ENCODE assay signal across 26 cellular contexts in genomic region chr17:80775863-80776262, GRCh38.
"Had no signal": no experiment of that assay in that cellular context is flagged by ENCODE, and none has a peak within 500 bp of the region (broad histone marks: within the 10 kb centered on the region; RNA-seq: fewer than 3 reads in every experiment).

No MANE protein-coding gene starts in this region.

- H3K27ac ChIP-seq: parathyroid adenoma, right atrium auricular region had no signal

- H3K9ac ChIP-seq: parathyroid adenoma had no signal

- H2AFZ ChIP-seq: parathyroid adenoma had no signal

- H3K27me3 ChIP-seq: heart left ventricle, right atrium auricular region, transverse colon had no signal

- H3K9me3 Mint-ChIP-seq: activated CD4-positive, alpha-beta memory T cell treated with anti-CD3 and anti-CD28 coated beads for 36 hours; activated CD4-positive, alpha-beta T cell treated with anti-CD3 and anti-CD28 coated beads, Interleukin-2, amount 10 ng/mL, durations not matched to agents 24 days and 14 days; activated naive CD8-positive, alpha-beta T cell treated with anti-CD3 and anti-CD28 coated beads, Interleukin-2, amount 50 U/mL, for 24 hours; activated T-cell treated with anti-CD3 and anti-CD28 coated beads, Interleukin-2, amount 50 U/mL, for 24 hours; effector memory CD8-positive, alpha-beta T cell; immature natural killer cell had no signal

- H3K4me1 ChIP-seq: parathyroid adenoma had no signal

- ATAC-seq: activated naive CD8-positive, alpha-beta T cell treated with anti-CD3 and anti-CD28 coated beads, Interleukin-2, amount 50 U/mL, for 24 hours; effector memory CD8-positive, alpha-beta T cell; heart left ventricle; left colon had no signal

- H3K9me3 ChIP-seq: heart left ventricle, right atrium auricular region, transverse colon had no signal

- H3K4me3 ChIP-seq: heart left ventricle, right atrium auricular region, transverse colon had no signal

- H3K27me3 Mint-ChIP-seq: activated CD4-positive, alpha-beta memory T cell treated with anti-CD3 and anti-CD28 coated beads for 36 hours; activated CD4-positive, alpha-beta T cell treated with anti-CD3 and anti-CD28 coated beads, Interleukin-2, amount 10 ng/mL, durations not matched to agents 24 days and 14 days; activated naive CD8-positive, alpha-beta T cell treated with anti-CD3 and anti-CD28 coated beads, Interleukin-2, amount 50 U/mL, for 24 hours; activated T-cell treated with anti-CD3 and anti-CD28 coated beads, Interleukin-2, amount 50 U/mL, for 24 hours; effector memory CD8-positive, alpha-beta T cell had no signal

- H3K36me3 ChIP-seq: right atrium auricular region, transverse colon had no signal

- DNase-seq: activated CD4-positive, alpha-beta T cell treated with anti-CD3 and anti-CD28 coated beads, Interleukin-2, amount 10 ng/mL, durations not matched to agents 24 days and 14 days; activated CD4-positive, CD25-positive, alpha-beta regulatory T cell treated with anti-CD3 and anti-CD28 coated beads, Interleukin-2, amount 50 U/mL, for 72 hours; activated CD8-positive, alpha-beta memory T cell treated with anti-CD3 and anti-CD28 coated beads, Interleukin-2, amount 50 U/mL, for 48 hours; activated gamma-delta T cell; activated naive CD4-positive, alpha-beta T cell treated with anti-CD3 and anti-CD28 coated beads, Interleukin-2, amount 50 U/mL, for 16 hours; activated naive CD8-positive, alpha-beta T cell treated with anti-CD3 and anti-CD28 coated beads, Interleukin-2, amount 50 U/mL, for 24 hours; activated T-cell treated with anti-CD3 and anti-CD28 coated beads, Interleukin-2, amount 50 U/mL, for 24 hours; amygdala; caudate nucleus; cortex of kidney; effector memory CD8-positive, alpha-beta T cell; erythroblast; heart left ventricle; hypothalamus; immature natural killer cell; kidney; left colon; mammary epithelial cell; stimulated activated CD4-positive, alpha-beta T cell treated with anti-CD3 and anti-CD28 coated beads, Interleukin-15, amount 100 ng/mL, for 24 hours; stimulated activated CD4-positive, alpha-beta T cell treated with anti-CD3 and anti-CD28 coated beads, Interleukin-2, amount 100 ng/mL, for 24 hours; stimulated activated naive CD4-positive, alpha-beta T cell; T1000; transverse colon had no signal
